36 cellular contexts compared by ENCODE assay signal in genomic region chr16:86638642-86639041, GRCh38.
"Had no signal": no experiment of that assay in that cellular context is flagged by ENCODE, and none has a peak within 500 bp of the region (broad histone marks: within the 10 kb centered on the region; RNA-seq: fewer than 3 reads in every experiment).

No MANE protein-coding gene starts in this region.

- H3K4me1 ChIP-seq: adrenal gland, body of pancreas, breast epithelium had no signal

- H3K4me3 Mint-ChIP-seq: activated B cell treated with CpG ODN at 0.5 μM for 24 hours; activated CD4-positive, alpha-beta memory T cell treated with anti-CD3 and anti-CD28 coated beads, Interleukin-2, amount 10 ng/mL, durations not matched to agents 7 days and 5 days; activated CD4-positive, alpha-beta T cell treated with anti-CD3 and anti-CD28 coated beads for 36 hours; activated CD4-positive, alpha-beta T cell treated with anti-CD3 and anti-CD28 coated beads, Interleukin-2, amount 10 ng/mL, durations not matched to agents 7 days and 5 days; activated CD8-positive, alpha-beta T cell treated with anti-CD3 and anti-CD28 coated beads, Interleukin-2, amount 10 ng/mL, durations not matched to agents 7 days and 5 days; activated naive CD4-positive, alpha-beta T cell treated with anti-CD3 and anti-CD28 coated beads for 36 hours; activated naive CD8-positive, alpha-beta T cell treated with anti-CD3 and anti-CD28 coated beads for 36 hours; activated T-cell treated with anti-CD3 and anti-CD28 coated beads, Interleukin-2, amount 50 U/mL, for 4 hours; activated T-cell treated with anti-CD3 and anti-CD28 coated beads, Interleukin-2, amount 50 U/mL, for 72 hours; activated T-helper 1 cell treated with anti-CD3 and anti-CD28 coated beads, Interleukin-12 subunit alpha, Interleukin-12 subunit beta, Interleukin-2, Interleukin-4 antibody, amounts not matched to agents 30 ng/mL and 10 ng/mL and 1 ng/mL, durations not matched to agents 14 hours and 24 hours and 36 hours; activated T-helper 17 cell treated with anti-CD3 and anti-CD28 coated beads, Interleukin-2, amount 50 U/mL, for 72 hours; T-helper 1 cell treated with Interleukin-12 subunit alpha and Interleukin-12 subunit beta and Interleukin-4 antibody, amounts not matched to agents 30 μg/mL and 1 μg/mL, for 36 hours; T-helper 2 cell treated with Interferon-gamma antibody and Interleukin-4, amounts not matched to agents 5 μg/mL and 100 μg/mL, for 36 hours had no signal

- H3K4me1 Mint-ChIP-seq: activated B cell treated with CpG ODN at 0.5 μM for 24 hours; activated CD4-positive, alpha-beta memory T cell treated with anti-CD3 and anti-CD28 coated beads, Interleukin-2, amount 10 ng/mL, durations not matched to agents 7 days and 5 days; activated CD4-positive, alpha-beta T cell treated with anti-CD3 and anti-CD28 coated beads for 36 hours; activated CD4-positive, alpha-beta T cell treated with anti-CD3 and anti-CD28 coated beads, Interleukin-2, amount 10 ng/mL, durations not matched to agents 7 days and 5 days; activated naive CD8-positive, alpha-beta T cell treated with anti-CD3 and anti-CD28 coated beads for 36 hours; activated T-helper 17 cell treated with anti-CD3 and anti-CD28 coated beads, Interleukin-2, amount 50 U/mL, for 72 hours had no signal

- H3K27ac Mint-ChIP-seq: activated B cell treated with CpG ODN at 0.5 μM for 24 hours; activated CD4-positive, alpha-beta memory T cell treated with anti-CD3 and anti-CD28 coated beads, Interleukin-2, amount 10 ng/mL, durations not matched to agents 7 days and 5 days; activated CD4-positive, alpha-beta T cell treated with anti-CD3 and anti-CD28 coated beads for 36 hours; activated CD4-positive, alpha-beta T cell treated with anti-CD3 and anti-CD28 coated beads, Interleukin-2, amount 10 ng/mL, durations not matched to agents 7 days and 5 days; activated CD8-positive, alpha-beta T cell treated with anti-CD3 and anti-CD28 coated beads, Interleukin-2, amount 10 ng/mL, durations not matched to agents 7 days and 5 days; activated naive CD4-positive, alpha-beta T cell treated with anti-CD3 and anti-CD28 coated beads for 36 hours; activated naive CD4-positive, alpha-beta T cell treated with anti-CD3 and anti-CD28 coated beads, Interleukin-2, amount 50 U/mL, for 72 hours; activated naive CD8-positive, alpha-beta T cell treated with anti-CD3 and anti-CD28 coated beads for 36 hours; activated T-cell treated with anti-CD3 and anti-CD28 coated beads, Interleukin-2, amount 50 U/mL, for 72 hours; activated T-helper 1 cell treated with anti-CD3 and anti-CD28 coated beads, Interleukin-12 subunit alpha, Interleukin-12 subunit beta, Interleukin-2, Interleukin-4 antibody, amounts not matched to agents 30 ng/mL and 10 ng/mL and 1 ng/mL, durations not matched to agents 14 hours and 24 hours and 36 hours; activated T-helper 17 cell treated with anti-CD3 and anti-CD28 coated beads, Interleukin-2, amount 50 U/mL, for 72 hours; T-helper 1 cell treated with Interleukin-12 subunit alpha and Interleukin-12 subunit beta and Interleukin-4 antibody, amounts not matched to agents 30 μg/mL and 1 μg/mL, for 36 hours; T-helper 2 cell treated with Interferon-gamma antibody and Interleukin-4, amounts not matched to agents 5 μg/mL and 100 μg/mL, for 36 hours had no signal

- H3K27ac ChIP-seq: adrenal gland, body of pancreas, brain microvascular endothelial cell, breast epithelium, VCaP had no signal

- H3K36me3 ChIP-seq: adrenal gland, brain microvascular endothelial cell, breast epithelium had no signal

- H3K27me3 ChIP-seq: adrenal gland, body of pancreas, brain microvascular endothelial cell had no signal

- H3K36me3 Mint-ChIP-seq: activated naive CD4-positive, alpha-beta T cell treated with anti-CD3 and anti-CD28 coated beads, Interleukin-2, amount 50 U/mL, for 72 hours; activated naive CD8-positive, alpha-beta T cell treated with anti-CD3 and anti-CD28 coated beads for 36 hours had no signal

- H3K9me3 Mint-ChIP-seq: activated B cell treated with CpG ODN at 0.5 μM for 24 hours; activated CD4-positive, alpha-beta memory T cell treated with anti-CD3 and anti-CD28 coated beads, Interleukin-2, amount 10 ng/mL, durations not matched to agents 7 days and 5 days; activated CD4-positive, alpha-beta T cell treated with anti-CD3 and anti-CD28 coated beads, Interleukin-2, amount 10 ng/mL, durations not matched to agents 7 days and 5 days; activated naive CD4-positive, alpha-beta T cell treated with anti-CD3 and anti-CD28 coated beads for 36 hours; activated naive CD4-positive, alpha-beta T cell treated with anti-CD3 and anti-CD28 coated beads, Interleukin-2, amount 50 U/mL, for 72 hours; activated naive CD8-positive, alpha-beta T cell treated with anti-CD3 and anti-CD28 coated beads for 36 hours; activated T-cell treated with anti-CD3 and anti-CD28 coated beads, Interleukin-2, amount 50 U/mL, for 4 hours; activated T-helper 1 cell treated with anti-CD3 and anti-CD28 coated beads, Interleukin-12 subunit alpha, Interleukin-12 subunit beta, Interleukin-2, Interleukin-4 antibody, amounts not matched to agents 30 ng/mL and 10 ng/mL and 1 ng/mL, durations not matched to agents 14 hours and 24 hours and 36 hours; activated T-helper 17 cell treated with anti-CD3 and anti-CD28 coated beads, Interleukin-2, amount 50 U/mL, for 72 hours; T-helper 1 cell treated with Interleukin-12 subunit alpha and Interleukin-12 subunit beta and Interleukin-4 antibody, amounts not matched to agents 30 μg/mL and 1 μg/mL, for 36 hours; T-helper 2 cell treated with Interferon-gamma antibody and Interleukin-4, amounts not matched to agents 5 μg/mL and 100 μg/mL, for 36 hours had no signal

- DNase-seq: activated B cell treated with CpG ODN at 0.5 μM for 24 hours; activated CD4-positive, alpha-beta memory T cell treated with anti-CD3 and anti-CD28 coated beads, Interleukin-2, amount 10 ng/mL, durations not matched to agents 7 days and 5 days; activated CD4-positive, alpha-beta T cell treated with anti-CD3 and anti-CD28 coated beads for 1 hour; activated CD4-positive, alpha-beta T cell treated with anti-CD3 and anti-CD28 coated beads for 36 hours; activated CD4-positive, alpha-beta T cell treated with anti-CD3 and anti-CD28 coated beads for 48 hours; activated CD4-positive, alpha-beta T cell treated with anti-CD3 and anti-CD28 coated beads, Interleukin-2, amount 10 ng/mL, durations not matched to agents 7 days and 5 days; activated CD4-positive, alpha-beta T cell treated with anti-CD3 and anti-CD28 coated beads, Interleukin-2, amount 50 U/mL, for 48 hours; activated CD8-positive, alpha-beta memory T cell treated with anti-CD3 and anti-CD28 coated beads for 24 hours; activated CD8-positive, alpha-beta memory T cell treated with anti-CD3 and anti-CD28 coated beads, Interleukin-2, amount 50 U/mL, for 4 hours; activated CD8-positive, alpha-beta T cell treated with anti-CD3 and anti-CD28 coated beads, Interleukin-2, amount 10 ng/mL, durations not matched to agents 7 days and 5 days; activated effector memory CD4-positive, alpha-beta T cell treated with anti-CD3 and anti-CD28 coated beads, Interleukin-2, amount 50 U/mL, for 16 hours; activated gamma-delta T cell treated with Interleukin-2 at 50 U/mL for 16 hours; activated naive CD4-positive, alpha-beta T cell; activated naive CD4-positive, alpha-beta T cell treated with anti-CD3 and anti-CD28 coated beads for 36 hours; activated naive CD4-positive, alpha-beta T cell treated with anti-CD3 and anti-CD28 coated beads, Interleukin-2, amount 50 U/mL, for 16 hours; activated naive CD8-positive, alpha-beta T cell treated with anti-CD3 and anti-CD28 coated beads for 36 hours; activated T-cell treated with anti-CD3 and anti-CD28 coated beads for 4 hours; activated T-cell treated with anti-CD3 and anti-CD28 coated beads, Interleukin-2, amount 50 U/mL, for 1 hour; activated T-cell treated with anti-CD3 and anti-CD28 coated beads, Interleukin-2, amount 50 U/mL, for 4 hours; activated T-cell treated with anti-CD3 and anti-CD28 coated beads, Interleukin-2, amount 50 U/mL, for 72 hours; adrenal gland; amniotic stem cell; body of pancreas; brain microvascular endothelial cell; central memory CD4-positive, alpha-beta T cell; T-helper 1 cell; T-helper 2 cell; T-helper 9 cell had no signal

- ATAC-seq: activated CD4-positive, alpha-beta T cell treated with anti-CD3 and anti-CD28 coated beads for 36 hours; activated CD4-positive, CD25-positive, alpha-beta regulatory T cell treated with anti-CD3 and anti-CD28 coated beads, Interleukin-2, amount 50 U/mL, for 24 hours; activated CD8-positive, alpha-beta T cell treated with anti-CD3 and anti-CD28 coated beads, Interleukin-2, amount 10 ng/mL, durations not matched to agents 7 days and 5 days; activated naive CD4-positive, alpha-beta T cell treated with anti-CD3 and anti-CD28 coated beads, Interleukin-2, amount 50 U/mL, for 72 hours; activated T-cell treated with anti-CD3 and anti-CD28 coated beads, Interleukin-2, amount 50 U/mL, for 4 hours; activated T-cell treated with anti-CD3 and anti-CD28 coated beads, Interleukin-2, amount 50 U/mL, for 72 hours; activated T-helper 17 cell treated with anti-CD3 and anti-CD28 coated beads, Interleukin-2, amount 50 U/mL, for 72 hours; body of pancreas had no signal

- H3K4me3 ChIP-seq: adrenal gland, body of pancreas, breast epithelium had no signal

- H3K9me3 ChIP-seq: adrenal gland, body of pancreas, breast epithelium had no signal
